Comparison of ENCODE assay signal across 19 cellular contexts in genomic region chr16:47008174-47008573, GRCh38.
"Had no signal": no experiment of that assay in that cellular context is flagged by ENCODE, and none has a peak within 500 bp of the region (broad histone marks: within the 10 kb centered on the region; RNA-seq: fewer than 3 reads in every experiment).

No MANE protein-coding gene starts in this region.

- ATAC-seq: activated CD8-positive, alpha-beta T cell treated with anti-CD3 and anti-CD28 coated beads for 36 hours; activated naive CD8-positive, alpha-beta T cell treated with anti-CD3 and anti-CD28 coated beads, Interleukin-2, amount 50 U/mL, for 24 hours; body of pancreas; gastroesophageal sphincter; lower lobe of right lung; naive thymus-derived CD4-positive, alpha-beta T cell; upper lobe of right lung had no signal

- DNase-seq: activated CD4-positive, alpha-beta T cell treated with anti-CD3 and anti-CD28 coated beads, Interleukin-2, amount 10 ng/mL, durations not matched to agents 7 days and 5 days; activated CD4-positive, CD25-positive, alpha-beta regulatory T cell treated with anti-CD3 and anti-CD28 coated beads, Interleukin-2, amount 50 U/mL, for 72 hours; activated CD8-positive, alpha-beta T cell treated with anti-CD3 and anti-CD28 coated beads for 36 hours; activated gamma-delta T cell; activated naive CD4-positive, alpha-beta T cell treated with anti-CD3 and anti-CD28 coated beads, Interleukin-2, amount 50 U/mL, for 16 hours; activated naive CD8-positive, alpha-beta T cell treated with anti-CD3 and anti-CD28 coated beads, Interleukin-2, amount 50 U/mL, for 24 hours; body of pancreas; caudate nucleus; effector memory CD4-positive, alpha-beta T cell; head of caudate nucleus; islet precursor cell; lower lobe of right lung; naive thymus-derived CD4-positive, alpha-beta T cell; spleen; stimulated activated CD4-positive, alpha-beta T cell treated with anti-CD3 and anti-CD28 coated beads, Interleukin-4, amount 100 ng/mL, for 1 hour; stimulated activated naive CD4-positive, alpha-beta T cell treated with Interleukin-2 at 50 U/mL for 16 hours; thyroid gland; upper lobe of right lung had no signal
